In genomic region chr1:147434926-147435325, GRCh38 we compare ENCODE assay signal across 18 cellular contexts.
DNase-seq lines count a peak whose midpoint lies in the region; ATAC-seq and TF ChIP-seq lines count a peak whose summit lies in the region.
"Had no signal": no experiment of that assay in that cellular context is flagged by ENCODE, and none has a peak within 500 bp of the region (broad histone marks: within the 10 kb centered on the region; RNA-seq: fewer than 3 reads in every experiment).

No MANE protein-coding gene starts in this region.

- H3K9ac ChIP-seq in BLaER1 treated with 17β-estradiol and CSF1 and Interleukin-3, amounts not matched to agents 10 nM and 100 nM = no peak overlapping the region

- peak; percentile 13 for DNase-seq in NB4 (ENCODE audit: low read depth)
- peak; percentile 7 for DNase-seq in OCI-LY7 (ENCODE audit: low spot score)
- peak; percentile 14 for DNase-seq in retina
- DNase-seq in left lung = no peak
- DNase-seq in SIG-M5 (lab: John Stamatoyannopoulos, UW) = no peak
- no peak for DNase-seq in ureter (ENCODE audit: low spot score)
- DNase-seq: 8988T; C1 segment of cervical spinal cord; CD4-positive, CD25-positive, alpha-beta regulatory T cell; CD8-positive, alpha-beta memory T cell; COR-L47; GOT3; H7; HFFc6 had no signal

- H3K27me3 ChIP-seq in BLaER1 treated with 17β-estradiol and CSF1 and Interleukin-3, amounts not matched to agents 10 nM and 100 nM = no peaks in the 10 kb centered on the region
- no peaks in the 10 kb centered on the region for H3K27me3 ChIP-seq in left lung

- peaks cover 0 to 2% (median 0%) of the 10 kb centered on the region in 11 experiments; a peak in 1 of 22 replicates for H3K9me3 ChIP-seq in BLaER1 treated with 17β-estradiol and CSF1 and Interleukin-3, amounts not matched to agents 10 nM and 100 nM (replicated peaks in 1 of 11)
- no peaks in the 10 kb centered on the region for H3K9me3 ChIP-seq in OCI-LY7 (ENCODE audit: low read length)
- H3K9me3 ChIP-seq in left lung = no peaks in the 10 kb centered on the region

- H3K36me3 ChIP-seq in BLaER1 treated with 17β-estradiol and CSF1 and Interleukin-3, amounts not matched to agents 10 nM and 100 nM = no peaks in the 10 kb centered on the region
- no peaks in the 10 kb centered on the region for H3K36me3 ChIP-seq in OCI-LY7 (ENCODE audit: insufficient read depth, low read length)
- no peaks in the 10 kb centered on the region for H3K36me3 ChIP-seq in left lung

- peaks cover 10 to 11% (median 11%) of the 10 kb centered on the region in 10 experiments; a peak in 17 of 20 replicates for H3K4me1 ChIP-seq in BLaER1 treated with 17β-estradiol and CSF1 and Interleukin-3, amounts not matched to agents 10 nM and 100 nM
- H3K4me1 ChIP-seq in OCI-LY7 (ENCODE audit: insufficient read depth, low read length, poor library complexity, severe bottlenecking) (no peaks in the 10 kb centered on the region), left lung (no peaks in the 10 kb centered on the region)

- no peak overlapping the region for H2AFZ ChIP-seq in OCI-LY7 (ENCODE audit: low read length)

- no peak overlapping the region for H3K4me3 ChIP-seq in BLaER1 treated with 17β-estradiol and CSF1 and Interleukin-3, amounts not matched to agents 10 nM and 100 nM
- H3K4me3 ChIP-seq in NB4 (ENCODE audit: low read depth, low read length) (no peak overlapping the region), OCI-LY7 (ENCODE audit: low read depth, low read length, poor library complexity, severe bottlenecking) (no peak overlapping the region), left lung (no peak overlapping the region)

- intact Hi-C loops in OCI-LY7 (cut with micrococcal nuclease; ENCODE audit: unreplicated experiment) (no loop called here), left lung (cut with DNase I) (no loop called here)

- POLR2A ChIA-PET in OCI-LY7 (lab: Charles Lee) = no interaction called here

- no peaks in the 10 kb centered on the region for H3K9me2 ChIP-seq in OCI-LY7 (ENCODE audit: insufficient read depth, low read length)

- BruUV-seq in OCI-LY7 (replicated peaks; lab: Mats Ljungman, UMichigan) = no TSS peak

- no peak for ATAC-seq in left lung
- ATAC-seq in GM19467 (IDR thresholded peaks at IDR 0.05; ENCODE audit: unreplicated experiment) = no peak
- ATAC-seq: HCT116, HepG2 had no signal

- no peaks in the 10 kb centered on the region for H3K79me2 ChIP-seq in OCI-LY7 (ENCODE audit: insufficient read depth, low read depth, low read length)

- no peak for TF ChIP-seq POLR2A in NB4 (IDR thresholded peaks at IDR 0.05; ENCODE audit: extremely low read depth, insufficient read length)

- peak overlapping the region; percentile 14 to 48 (median 30); a peak in 19 of 22 replicates for H3K4me2 ChIP-seq in BLaER1 treated with 17β-estradiol and CSF1 and Interleukin-3, amounts not matched to agents 10 nM and 100 nM
- H3K4me2 ChIP-seq in OCI-LY7 (ENCODE audit: low read length) = no peak overlapping the region

- no peaks in the 10 kb centered on the region for H4K20me1 ChIP-seq in BLaER1 treated with 17β-estradiol and CSF1 and Interleukin-3, amounts not matched to agents 10 nM and 100 nM
- no peaks in the 10 kb centered on the region for H4K20me1 ChIP-seq in OCI-LY7 (ENCODE audit: insufficient read depth, low read length)

- CTCF ChIA-PET in OCI-LY7 (lab: Charles Lee; ENCODE audit: unreplicated experiment) = no interaction called here

- no peak for TF ChIP-seq CTCF in NB4 (IDR thresholded peaks at IDR 0.05; ENCODE audit: low read depth, low read length)
- no peak for TF ChIP-seq CTCF in OCI-LY7 (conservative IDR thresholded peaks at IDR 0.05; ENCODE audit: low read length)
- TF ChIP-seq CTCF in left lung (IDR thresholded peaks at IDR 0.05) = no peak

- H3K27ac ChIP-seq in BLaER1 treated with 17β-estradiol and CSF1 and Interleukin-3, amounts not matched to agents 10 nM and 100 nM = no peak overlapping the region
- H3K27ac ChIP-seq in OCI-LY7 (ENCODE audit: low read depth, low read length, poor library complexity, severe bottlenecking) (no peak overlapping the region), left lung (no peak overlapping the region)

Comparison
In these comparisons a context has a peak if more than half of its experiments do, and no peak if none do; other contexts are left out.
1. DNase-seq: peak in NB4 (single experiment), OCI-LY7 (single experiment) and retina (single experiment); none in left lung (0 of 2), SIG-M5 (single experiment) and ureter (single experiment).